8 cellular contexts compared by ENCODE assay signal in genomic region chr7:127252380-127252718, GRCh38. TPM values are rescaled to one million over a fixed set of nuclear protein-coding genes. Genes with fewer than 3 reads are reported as not detected.
DNase-seq lines count a peak whose midpoint lies in the region; ATAC-seq, FAIRE-seq and TF ChIP-seq lines count a peak whose summit lies in the region.

No MANE protein-coding gene starts in this region.

- CTCF ChIA-PET in activated CD8-positive, alpha-beta T cell treated with anti-CD3 and anti-CD28 coated beads for 36 hours (lab: Charles Lee), result interaction anchor here (1.1 to 3.6 kb wide), 3 partner anchors 9 to 449 kb away, joined by 5 to 12 read pairs (median 6); no protein-coding TSS in a partner anchor

- DNase-seq in NCI-H82 (lab: John Stamatoyannopoulos, UW) (peak; percentile 39), NCI-H82 treated with DMSO at 0.1 percent for 48 hours (lab: John Stamatoyannopoulos, UW; ENCODE audit: unreplicated experiment) (no peak), frontal cortex (ENCODE audit: low spot score in 2 of 2) (no peak), T-helper 9 cell (no peak), GM10266 (ENCODE audit: extremely low spot score) (no peak)
- no peak for DNase-seq in activated CD8-positive, alpha-beta T cell treated with anti-CD3 and anti-CD28 coated beads for 36 hours

- no peak for TF ChIP-seq CTCF in activated CD8-positive, alpha-beta T cell treated with anti-CD3 and anti-CD28 coated beads for 36 hours (IDR thresholded peaks at IDR 0.05)
- TF ChIP-seq CTCF in GM10266 (IDR thresholded peaks at IDR 0.05; ENCODE audit: control insufficient read depth, insufficient read depth, low read depth, missing control alignments), result no peak

- peaks cover 85% of the 10 kb centered on the region for H3K27me3 ChIP-seq in iPS-15b (ENCODE audit: control insufficient read depth, insufficient read depth, low read length)

- peaks cover 70% of the 10 kb centered on the region for H3K27me3 Mint-ChIP-seq in activated CD8-positive, alpha-beta T cell treated with anti-CD3 and anti-CD28 coated beads for 36 hours
- H3K27me3 Mint-ChIP-seq in stimulated activated memory B cell treated with anti-CD40 and anti-IgM and Interleukin-4, amounts not matched to agents 10 μg/mL and 1 μg/mL and 100 μg/mL, for 72 hours, result peaks cover 67% of the 10 kb centered on the region

- peak overlapping the region; percentile 71 for H3K4me3 Mint-ChIP-seq in activated CD8-positive, alpha-beta T cell treated with anti-CD3 and anti-CD28 coated beads for 36 hours
- peak overlapping the region; percentile 86 for H3K4me3 Mint-ChIP-seq in stimulated activated memory B cell treated with anti-CD40 and anti-IgM and Interleukin-4, amounts not matched to agents 10 μg/mL and 1 μg/mL and 100 μg/mL, for 72 hours

- H3K4me3 ChIP-seq in iPS-15b (ENCODE audit: low read depth, low read length), result peak overlapping the region; percentile 74

- no peak overlapping the region for H3K9ac ChIP-seq in iPS-15b (ENCODE audit: low read depth, low read length)

- POLR2A ChIA-PET in activated CD8-positive, alpha-beta T cell treated with anti-CD3 and anti-CD28 coated beads for 36 hours (lab: Charles Lee), result no interaction called here

- intact Hi-C loops in activated CD8-positive, alpha-beta T cell treated with anti-CD3 and anti-CD28 coated beads for 36 hours (cut with micrococcal nuclease), result no loop called here

- no peaks in the 10 kb centered on the region for H3K36me3 Mint-ChIP-seq in activated CD8-positive, alpha-beta T cell treated with anti-CD3 and anti-CD28 coated beads for 36 hours (ENCODE audit: low read depth)
- no peaks in the 10 kb centered on the region for H3K36me3 Mint-ChIP-seq in stimulated activated memory B cell treated with anti-CD40 and anti-IgM and Interleukin-4, amounts not matched to agents 10 μg/mL and 1 μg/mL and 100 μg/mL, for 72 hours

- H3K4me1 ChIP-seq in iPS-15b (ENCODE audit: control insufficient read depth, insufficient read depth, low read length), result peaks cover 6% of the 10 kb centered on the region

- no peaks in the 10 kb centered on the region for H3K9me3 ChIP-seq in iPS-15b (ENCODE audit: control insufficient read depth, insufficient read depth, low read length)

- H3K27ac Mint-ChIP-seq in activated CD8-positive, alpha-beta T cell treated with anti-CD3 and anti-CD28 coated beads for 36 hours, result no peak overlapping the region
- no peak overlapping the region for H3K27ac Mint-ChIP-seq in stimulated activated memory B cell treated with anti-CD40 and anti-IgM and Interleukin-4, amounts not matched to agents 10 μg/mL and 1 μg/mL and 100 μg/mL, for 72 hours

- H3K9me3 Mint-ChIP-seq in activated CD8-positive, alpha-beta T cell treated with anti-CD3 and anti-CD28 coated beads for 36 hours, result no peaks in the 10 kb centered on the region
- no peaks in the 10 kb centered on the region for H3K9me3 Mint-ChIP-seq in stimulated activated memory B cell treated with anti-CD40 and anti-IgM and Interleukin-4, amounts not matched to agents 10 μg/mL and 1 μg/mL and 100 μg/mL, for 72 hours

- no peak for ATAC-seq in activated CD8-positive, alpha-beta T cell treated with anti-CD3 and anti-CD28 coated beads for 36 hours
- no peak for ATAC-seq in stimulated activated memory B cell treated with anti-CD40 and anti-IgM and Interleukin-4, amounts not matched to agents 10 μg/mL and 1 μg/mL and 100 μg/mL, for 72 hours

- H3K36me3 ChIP-seq in iPS-15b (ENCODE audit: control insufficient read depth, insufficient read depth, low read length), result no peaks in the 10 kb centered on the region

- no peak for FAIRE-seq in frontal cortex (lab: Jason Lieb, UNC)

- peaks cover 13% of the 10 kb centered on the region for H3K4me1 Mint-ChIP-seq in activated CD8-positive, alpha-beta T cell treated with anti-CD3 and anti-CD28 coated beads for 36 hours (ENCODE audit: low read depth)
- peaks cover 18% of the 10 kb centered on the region for H3K4me1 Mint-ChIP-seq in stimulated activated memory B cell treated with anti-CD40 and anti-IgM and Interleukin-4, amounts not matched to agents 10 μg/mL and 1 μg/mL and 100 μg/mL, for 72 hours

RNA-seq across cellular contexts. Expression of gene GRM8, which starts 0.4 kb away (rescaled TPM):
- total RNA-seq in activated CD8-positive, alpha-beta T cell treated with anti-CD3 and anti-CD28 coated beads for 36 hours, result not detected
- total RNA-seq in frontal cortex, result 2.9 TPM
